Comparison of ENCODE assay signal across 1 cellular context in the genomic region with DNA sequence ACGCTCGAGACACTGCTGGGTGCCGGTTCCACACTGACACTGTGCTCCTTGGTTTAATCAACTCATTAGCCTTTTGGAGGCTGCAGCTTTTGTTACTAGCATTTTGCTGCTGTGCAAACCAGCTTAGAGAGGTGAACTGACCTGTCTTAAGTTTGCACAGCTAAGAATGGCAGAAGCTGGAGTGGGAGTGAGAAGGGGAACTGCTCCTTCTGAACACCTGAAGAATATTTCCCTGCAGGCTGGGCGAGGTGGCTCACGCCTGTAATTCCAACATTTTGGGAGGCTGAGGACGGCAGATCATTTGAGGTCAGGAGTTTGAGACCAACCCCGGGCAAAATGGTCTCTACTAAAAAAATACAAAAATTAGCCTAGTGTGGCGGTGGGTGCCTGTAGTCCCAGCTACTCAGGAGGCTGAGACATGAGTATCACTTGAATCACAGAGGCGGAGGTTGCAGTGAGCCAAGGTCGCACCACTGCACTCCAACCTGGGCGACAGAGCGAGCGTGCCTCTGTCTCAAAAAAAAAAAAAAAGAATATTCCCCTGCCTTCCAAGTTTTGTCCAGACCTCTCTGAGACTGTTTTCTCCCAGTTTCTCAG.
TF ChIP-seq lines count a peak whose summit lies in the region.

No MANE protein-coding gene starts in this region.

TF ChIP-seq in GM23338, 12 proteins besides CTCF, POLR2A, EP300 and RAD21 (continued from another document):
- TF ChIP-seq, protein P1, sequence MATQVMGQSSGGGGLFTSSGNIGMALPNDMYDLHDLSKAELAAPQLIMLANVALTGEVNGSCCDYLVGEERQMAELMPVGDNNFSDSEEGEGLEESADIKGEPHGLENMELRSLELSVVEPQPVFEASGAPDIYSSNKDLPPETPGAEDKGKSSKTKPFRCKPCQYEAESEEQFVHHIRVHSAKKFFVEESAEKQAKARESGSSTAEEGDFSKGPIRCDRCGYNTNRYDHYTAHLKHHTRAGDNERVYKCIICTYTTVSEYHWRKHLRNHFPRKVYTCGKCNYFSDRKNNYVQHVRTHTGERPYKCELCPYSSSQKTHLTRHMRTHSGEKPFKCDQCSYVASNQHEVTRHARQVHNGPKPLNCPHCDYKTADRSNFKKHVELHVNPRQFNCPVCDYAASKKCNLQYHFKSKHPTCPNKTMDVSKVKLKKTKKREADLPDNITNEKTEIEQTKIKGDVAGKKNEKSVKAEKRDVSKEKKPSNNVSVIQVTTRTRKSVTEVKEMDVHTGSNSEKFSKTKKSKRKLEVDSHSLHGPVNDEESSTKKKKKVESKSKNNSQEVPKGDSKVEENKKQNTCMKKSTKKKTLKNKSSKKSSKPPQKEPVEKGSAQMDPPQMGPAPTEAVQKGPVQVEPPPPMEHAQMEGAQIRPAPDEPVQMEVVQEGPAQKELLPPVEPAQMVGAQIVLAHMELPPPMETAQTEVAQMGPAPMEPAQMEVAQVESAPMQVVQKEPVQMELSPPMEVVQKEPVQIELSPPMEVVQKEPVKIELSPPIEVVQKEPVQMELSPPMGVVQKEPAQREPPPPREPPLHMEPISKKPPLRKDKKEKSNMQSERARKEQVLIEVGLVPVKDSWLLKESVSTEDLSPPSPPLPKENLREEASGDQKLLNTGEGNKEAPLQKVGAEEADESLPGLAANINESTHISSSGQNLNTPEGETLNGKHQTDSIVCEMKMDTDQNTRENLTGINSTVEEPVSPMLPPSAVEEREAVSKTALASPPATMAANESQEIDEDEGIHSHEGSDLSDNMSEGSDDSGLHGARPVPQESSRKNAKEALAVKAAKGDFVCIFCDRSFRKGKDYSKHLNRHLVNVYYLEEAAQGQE (IDR thresholded peaks at IDR 0.05; ENCODE audit: unreplicated experiment), result no peak
- no peak for TF ChIP-seq NANOG (IDR thresholded peaks at IDR 0.05; ENCODE audit: borderline replicate concordance)
- TF ChIP-seq EZH2phosphoT487 (IDR thresholded peaks at IDR 0.05; ENCODE audit: unreplicated experiment), result no peak
- no peak for TF ChIP-seq STAT1 (IDR thresholded peaks at IDR 0.05; ENCODE audit: unreplicated experiment)
- TF ChIP-seq, protein P2, sequence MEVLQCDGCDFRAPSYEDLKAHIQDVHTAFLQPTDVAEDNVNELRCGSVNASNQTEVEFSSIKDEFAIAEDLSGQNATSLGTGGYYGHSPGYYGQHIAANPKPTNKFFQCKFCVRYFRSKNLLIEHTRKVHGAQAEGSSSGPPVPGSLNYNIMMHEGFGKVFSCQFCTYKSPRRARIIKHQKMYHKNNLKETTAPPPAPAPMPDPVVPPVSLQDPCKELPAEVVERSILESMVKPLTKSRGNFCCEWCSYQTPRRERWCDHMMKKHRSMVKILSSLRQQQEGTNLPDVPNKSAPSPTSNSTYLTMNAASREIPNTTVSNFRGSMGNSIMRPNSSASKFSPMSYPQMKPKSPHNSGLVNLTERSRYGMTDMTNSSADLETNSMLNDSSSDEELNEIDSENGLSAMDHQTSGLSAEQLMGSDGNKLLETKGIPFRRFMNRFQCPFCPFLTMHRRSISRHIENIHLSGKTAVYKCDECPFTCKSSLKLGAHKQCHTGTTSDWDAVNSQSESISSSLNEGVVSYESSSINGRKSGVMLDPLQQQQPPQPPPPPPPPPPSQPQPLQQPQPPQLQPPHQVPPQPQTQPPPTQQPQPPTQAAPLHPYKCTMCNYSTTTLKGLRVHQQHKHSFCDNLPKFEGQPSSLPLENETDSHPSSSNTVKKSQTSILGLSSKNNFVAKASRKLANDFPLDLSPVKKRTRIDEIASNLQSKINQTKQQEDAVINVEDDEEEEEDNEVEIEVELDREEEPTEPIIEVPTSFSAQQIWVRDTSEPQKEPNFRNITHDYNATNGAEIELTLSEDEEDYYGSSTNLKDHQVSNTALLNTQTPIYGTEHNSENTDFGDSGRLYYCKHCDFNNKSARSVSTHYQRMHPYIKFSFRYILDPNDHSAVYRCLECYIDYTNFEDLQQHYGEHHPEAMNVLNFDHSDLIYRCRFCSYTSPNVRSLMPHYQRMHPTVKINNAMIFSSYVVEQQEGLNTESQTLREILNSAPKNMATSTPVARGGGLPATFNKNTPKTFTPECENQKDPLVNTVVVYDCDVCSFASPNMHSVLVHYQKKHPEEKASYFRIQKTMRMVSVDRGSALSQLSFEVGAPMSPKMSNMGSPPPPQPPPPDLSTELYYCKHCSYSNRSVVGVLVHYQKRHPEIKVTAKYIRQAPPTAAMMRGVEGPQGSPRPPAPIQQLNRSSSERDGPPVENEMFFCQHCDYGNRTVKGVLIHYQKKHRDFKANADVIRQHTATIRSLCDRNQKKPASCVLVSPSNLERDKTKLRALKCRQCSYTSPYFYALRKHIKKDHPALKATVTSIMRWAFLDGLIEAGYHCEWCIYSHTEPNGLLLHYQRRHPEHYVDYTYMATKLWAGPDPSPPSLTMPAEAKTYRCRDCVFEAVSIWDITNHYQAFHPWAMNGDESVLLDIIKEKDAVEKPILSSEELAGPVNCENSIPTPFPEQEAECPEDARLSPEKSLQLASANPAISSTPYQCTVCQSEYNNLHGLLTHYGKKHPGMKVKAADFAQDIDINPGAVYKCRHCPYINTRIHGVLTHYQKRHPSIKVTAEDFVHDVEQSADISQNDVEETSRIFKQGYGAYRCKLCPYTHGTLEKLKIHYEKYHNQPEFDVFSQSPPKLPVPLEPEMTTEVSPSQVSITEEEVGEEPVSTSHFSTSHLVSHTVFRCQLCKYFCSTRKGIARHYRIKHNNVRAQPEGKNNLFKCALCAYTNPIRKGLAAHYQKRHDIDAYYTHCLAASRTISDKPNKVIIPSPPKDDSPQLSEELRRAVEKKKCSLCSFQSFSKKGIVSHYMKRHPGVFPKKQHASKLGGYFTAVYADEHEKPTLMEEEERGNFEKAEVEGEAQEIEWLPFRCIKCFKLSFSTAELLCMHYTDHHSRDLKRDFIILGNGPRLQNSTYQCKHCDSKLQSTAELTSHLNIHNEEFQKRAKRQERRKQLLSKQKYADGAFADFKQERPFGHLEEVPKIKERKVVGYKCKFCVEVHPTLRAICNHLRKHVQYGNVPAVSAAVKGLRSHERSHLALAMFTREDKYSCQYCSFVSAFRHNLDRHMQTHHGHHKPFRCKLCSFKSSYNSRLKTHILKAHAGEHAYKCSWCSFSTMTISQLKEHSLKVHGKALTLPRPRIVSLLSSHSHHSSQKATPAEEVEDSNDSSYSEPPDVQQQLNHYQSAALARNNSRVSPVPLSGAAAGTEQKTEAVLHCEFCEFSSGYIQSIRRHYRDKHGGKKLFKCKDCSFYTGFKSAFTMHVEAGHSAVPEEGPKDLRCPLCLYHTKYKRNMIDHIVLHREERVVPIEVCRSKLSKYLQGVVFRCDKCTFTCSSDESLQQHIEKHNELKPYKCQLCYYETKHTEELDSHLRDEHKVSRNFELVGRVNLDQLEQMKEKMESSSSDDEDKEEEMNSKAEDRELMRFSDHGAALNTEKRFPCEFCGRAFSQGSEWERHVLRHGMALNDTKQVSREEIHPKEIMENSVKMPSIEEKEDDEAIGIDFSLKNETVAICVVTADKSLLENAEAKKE (CRISPR knock-in tag; IDR thresholded peaks at IDR 0.05), result no peak
- TF ChIP-seq CREB1 (CRISPR knock-in tag; IDR thresholded peaks at IDR 0.05; ENCODE audit: low read depth), result no peak
- no peak for TF ChIP-seq ZNF114 (CRISPR knock-in tag; IDR thresholded peaks at IDR 0.05)
- TF ChIP-seq, protein P3, sequence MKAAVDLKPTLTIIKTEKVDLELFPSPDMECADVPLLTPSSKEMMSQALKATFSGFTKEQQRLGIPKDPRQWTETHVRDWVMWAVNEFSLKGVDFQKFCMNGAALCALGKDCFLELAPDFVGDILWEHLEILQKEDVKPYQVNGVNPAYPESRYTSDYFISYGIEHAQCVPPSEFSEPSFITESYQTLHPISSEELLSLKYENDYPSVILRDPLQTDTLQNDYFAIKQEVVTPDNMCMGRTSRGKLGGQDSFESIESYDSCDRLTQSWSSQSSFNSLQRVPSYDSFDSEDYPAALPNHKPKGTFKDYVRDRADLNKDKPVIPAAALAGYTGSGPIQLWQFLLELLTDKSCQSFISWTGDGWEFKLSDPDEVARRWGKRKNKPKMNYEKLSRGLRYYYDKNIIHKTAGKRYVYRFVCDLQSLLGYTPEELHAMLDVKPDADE (IDR thresholded peaks at IDR 0.05), result no peak
- no peak for TF ChIP-seq EZH2 (IDR thresholded peaks at IDR 0.05; ENCODE audit: low read depth, unreplicated experiment)
